Comparison of ENCODE assay signal across 1 cellular context in genomic region chr18:6210349-6211173, GRCh38.
TF ChIP-seq lines count a peak whose summit lies in the region.

No MANE protein-coding gene starts in this region.

TF ChIP-seq in HepG2, 621 proteins besides CTCF, POLR2A, EP300 and RAD21 (continued from another document and continues in another):
- peak; percentile 69 for TF ChIP-seq MIXL1 (CRISPR knock-in tag; IDR thresholded peaks at IDR 0.05)
- TF ChIP-seq HES4 (CRISPR knock-in tag; IDR thresholded peaks at IDR 0.05; ENCODE audit: borderline replicate concordance), result no peak
- no peak for TF ChIP-seq ZNF720 (CRISPR knock-in tag; IDR thresholded peaks at IDR 0.05)
- TF ChIP-seq ZNF567 (CRISPR knock-in tag; IDR thresholded peaks at IDR 0.05; ENCODE audit: borderline replicate concordance), result no peak
- no peak for TF ChIP-seq NKX3-1 (CRISPR knock-in tag; IDR thresholded peaks at IDR 0.05)
- TF ChIP-seq MBD4 (IDR thresholded peaks at IDR 0.05; ENCODE audit: borderline replicate concordance, low read length), result no peak
- TF ChIP-seq TBP (CRISPR knock-in tag; IDR thresholded peaks at IDR 0.05), result no peak
- TF ChIP-seq TOPORS (CRISPR knock-in tag; IDR thresholded peaks at IDR 0.05), result no peak
- no peak for TF ChIP-seq ZNF33A (CRISPR knock-in tag; IDR thresholded peaks at IDR 0.05; ENCODE audit: borderline replicate concordance)
- TF ChIP-seq SP4 (CRISPR knock-in tag; IDR thresholded peaks at IDR 0.05), result no peak
- no peak; the same call in 1 of the 2 replicates for TF ChIP-seq ZNF354B (CRISPR knock-in tag; IDR thresholded peaks at IDR 0.05)
- TF ChIP-seq ZNF24 (IDR thresholded peaks at IDR 0.05), result no peak
- TF ChIP-seq NR2F6 (IDR thresholded peaks at IDR 0.05), result peak; percentile 47; the same call in 1 of the 2 replicates
- peak; percentile 67; the same call in 1 of the 2 replicates for TF ChIP-seq NR2F6 (CRISPR knock-in tag; IDR thresholded peaks at IDR 0.05)
- no peak for TF ChIP-seq ZNF530 (CRISPR knock-in tag; IDR thresholded peaks at IDR 0.05; ENCODE audit: low read depth)
- peak; percentile 57; the same call in 1 of the 2 replicates for TF ChIP-seq KAT8 (CRISPR knock-in tag; IDR thresholded peaks at IDR 0.05)
- no peak for TF ChIP-seq AKAP8 (CRISPR knock-in tag; IDR thresholded peaks at IDR 0.05)
- TF ChIP-seq HNRNPH1 (optimal IDR thresholded peaks at IDR 0.05; ENCODE audit: low read depth, low read length), result no peak
- no peak for TF ChIP-seq RFX3 (CRISPR knock-in tag; IDR thresholded peaks at IDR 0.05)
- no peak for TF ChIP-seq ZNF460 (CRISPR knock-in tag; IDR thresholded peaks at IDR 0.05; ENCODE audit: borderline replicate concordance)
- no peak for TF ChIP-seq SUZ12 (IDR thresholded peaks at IDR 0.05; ENCODE audit: low read depth, low read length)
- no peak for TF ChIP-seq RAD51 (IDR thresholded peaks at IDR 0.05; ENCODE audit: borderline replicate concordance)
- TF ChIP-seq ZBTB44 (CRISPR knock-in tag; IDR thresholded peaks at IDR 0.05), result no peak
- peak; percentile 79 for TF ChIP-seq ATF7 (IDR thresholded peaks at IDR 0.05)
- TF ChIP-seq ATF7 (CRISPR knock-in tag; IDR thresholded peaks at IDR 0.05), result peak; percentile 82; the same call in 1 of the 2 replicates
- TF ChIP-seq CBX5 (CRISPR knock-in tag; IDR thresholded peaks at IDR 0.05; ENCODE audit: borderline replicate concordance), result no peak
- TF ChIP-seq PRDM15 (CRISPR knock-in tag; IDR thresholded peaks at IDR 0.05), result no peak
- TF ChIP-seq TMF1 (CRISPR knock-in tag; IDR thresholded peaks at IDR 0.05; ENCODE audit: low read depth), result no peak
- no peak for TF ChIP-seq ZNF773 (CRISPR knock-in tag; IDR thresholded peaks at IDR 0.05; ENCODE audit: borderline replicate concordance)
- TF ChIP-seq SNAI1 (CRISPR knock-in tag; IDR thresholded peaks at IDR 0.05; ENCODE audit: borderline replicate concordance), result no peak
- TF ChIP-seq GATA4 (IDR thresholded peaks at IDR 0.05; ENCODE audit: borderline replicate concordance, low read depth), result 0 out of 2 replicates have a peak, but pooled peaks have one; percentile 68
- TF ChIP-seq MED8 (CRISPR knock-in tag; IDR thresholded peaks at IDR 0.05; ENCODE audit: insufficient replicate concordance), result no peak
- peak; percentile 65 for TF ChIP-seq RARA (CRISPR knock-in tag; IDR thresholded peaks at IDR 0.05)
- no peak for TF ChIP-seq ZBTB37 (CRISPR knock-in tag; IDR thresholded peaks at IDR 0.05)
- no peak for TF ChIP-seq PRDM10 (CRISPR knock-in tag; IDR thresholded peaks at IDR 0.05; ENCODE audit: low read depth)
- TF ChIP-seq ZNF782 (CRISPR knock-in tag; IDR thresholded peaks at IDR 0.05; ENCODE audit: borderline replicate concordance), result no peak
- no peak for TF ChIP-seq MYPOP (CRISPR knock-in tag; IDR thresholded peaks at IDR 0.05)
- no peak for TF ChIP-seq ZNF800 (CRISPR knock-in tag; IDR thresholded peaks at IDR 0.05)
- TF ChIP-seq ZNF256 (CRISPR knock-in tag; conservative IDR thresholded peaks at IDR 0.05), result no peak
- TF ChIP-seq TGIF2 (CRISPR knock-in tag; IDR thresholded peaks at IDR 0.05), result no peak
- 0 out of 2 replicates have a peak, but pooled peaks have one; percentile 19 for TF ChIP-seq DPF2 (CRISPR knock-in tag; IDR thresholded peaks at IDR 0.05; ENCODE audit: borderline replicate concordance, low read depth)
- TF ChIP-seq MYC (CRISPR knock-in tag; IDR thresholded peaks at IDR 0.05; ENCODE audit: borderline replicate concordance), result no peak
- TF ChIP-seq NCOA5 (CRISPR knock-in tag; IDR thresholded peaks at IDR 0.05), result no peak
- TF ChIP-seq ZNF557 (CRISPR knock-in tag; IDR thresholded peaks at IDR 0.05), result no peak
- TF ChIP-seq HOXA9 (CRISPR knock-in tag; IDR thresholded peaks at IDR 0.05; ENCODE audit: borderline replicate concordance), result no peak
- TF ChIP-seq GRHL1 (CRISPR knock-in tag; conservative IDR thresholded peaks at IDR 0.05), result no peak
- TF ChIP-seq CBX2 (IDR thresholded peaks at IDR 0.05; ENCODE audit: low read depth, low read length), result no peak
- no peak for TF ChIP-seq CBX2 (CRISPR knock-in tag; IDR thresholded peaks at IDR 0.05; ENCODE audit: low read depth)
- TF ChIP-seq ZNF576 (CRISPR knock-in tag; IDR thresholded peaks at IDR 0.05), result no peak
- TF ChIP-seq IRF1 (CRISPR knock-in tag; IDR thresholded peaks at IDR 0.05; ENCODE audit: low read depth), result no peak
- no peak for TF ChIP-seq ZNF616 (CRISPR knock-in tag; IDR thresholded peaks at IDR 0.05; ENCODE audit: low read depth)
- no peak for TF ChIP-seq NFKB2 (CRISPR knock-in tag; IDR thresholded peaks at IDR 0.05; ENCODE audit: borderline replicate concordance)
- peak; percentile 65; the same call in 1 of the 2 replicates for TF ChIP-seq CREM (IDR thresholded peaks at IDR 0.05)
- no peak for TF ChIP-seq CREM (CRISPR knock-in tag; IDR thresholded peaks at IDR 0.05)
- no peak for TF ChIP-seq IRX3 (CRISPR knock-in tag; IDR thresholded peaks at IDR 0.05; ENCODE audit: borderline replicate concordance, low read depth)
